Comparison of ENCODE assay signal across 27 cellular contexts in the genomic region with DNA sequence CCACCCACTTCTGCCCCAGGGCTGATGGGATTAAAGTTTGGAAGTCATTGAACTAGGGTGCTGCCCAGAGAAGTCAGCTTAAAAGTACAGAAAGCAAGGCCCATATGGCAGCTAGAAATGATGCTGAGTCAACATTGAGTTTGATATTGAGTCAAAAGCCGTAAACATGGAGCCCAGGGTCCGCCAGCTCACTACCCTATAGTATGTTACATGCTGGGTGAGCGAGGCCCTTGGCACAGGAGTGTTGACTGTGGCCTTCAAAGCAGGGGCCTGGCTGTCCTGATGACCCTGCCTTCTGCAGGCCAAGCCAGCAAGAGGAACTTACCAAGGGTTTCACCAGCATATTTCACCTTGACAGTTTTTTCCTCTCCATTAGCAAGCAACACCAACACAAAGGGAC.
DNase-seq lines count a peak whose midpoint lies in the region; TF ChIP-seq lines count a peak whose summit lies in the region.
"Had no signal": no experiment of that assay in that cellular context is flagged by ENCODE, and none has a peak within 500 bp of the region (broad histone marks: within the 10 kb centered on the region; RNA-seq: fewer than 3 reads in every experiment).

No MANE protein-coding gene starts in this region.

- H3K27me3 ChIP-seq in esophagus muscularis mucosa (no peaks in the 10 kb centered on the region), suprapubic skin (no peaks in the 10 kb centered on the region)
- H3K27me3 ChIP-seq: BE2C; BLaER1; BLaER1 treated with 17β-estradiol and CSF1 and Interleukin-3, amounts not matched to agents 10 nM and 100 nM had no signal

- no peak overlapping the region for H3K4me3 ChIP-seq in esophagus muscularis mucosa
- H3K4me3 ChIP-seq in suprapubic skin = no peak overlapping the region
- H3K4me3 ChIP-seq: A549; BLaER1; BLaER1 treated with 17β-estradiol and CSF1 and Interleukin-3, amounts not matched to agents 10 nM and 100 nM had no signal

- DNase-seq in esophagus muscularis mucosa (ENCODE audit: extremely low spot score) (peak; percentile 74), suprapubic skin (ENCODE audit: low spot score in 2 of 2) (no peak)
- DNase-seq: 8988T; ACHN; AML-193; BE2C; C1 segment of cervical spinal cord; Caco-2; Calu3; CD4-positive, alpha-beta memory T cell; CD4-positive, alpha-beta T cell; CD4-positive, CD25-positive, alpha-beta regulatory T cell; CD8-positive, alpha-beta memory T cell; CD8-positive, alpha-beta T cell; COR-L47; DMS 273 treated with DMSO at 0.1 percent for 48 hours; DMS153; DMS53; DMS79; DMS79 treated with DMSO at 0.1 percent for 48 hours; DND-41; EL had no signal

- H3K9me3 ChIP-seq in esophagus muscularis mucosa = no peaks in the 10 kb centered on the region
- H3K9me3 ChIP-seq in suprapubic skin = no peaks in the 10 kb centered on the region
- H3K9me3 ChIP-seq: A549; BE2C; BLaER1; BLaER1 treated with 17β-estradiol and CSF1 and Interleukin-3, amounts not matched to agents 10 nM and 100 nM; Caco-2 had no signal

- TF ChIP-seq POLR2A in esophagus muscularis mucosa (IDR thresholded peaks at IDR 0.05; ENCODE audit: low read depth) = no peak
- no peak for TF ChIP-seq POLR2A in suprapubic skin (IDR thresholded peaks at IDR 0.05)

- TF ChIP-seq CTCF in esophagus muscularis mucosa (IDR thresholded peaks at IDR 0.05) (no peak), suprapubic skin (IDR thresholded peaks at IDR 0.05) (no peak)

- H3K27ac ChIP-seq in esophagus muscularis mucosa (replicated peaks in 1 of 4) (no peak overlapping the region), suprapubic skin (no peak overlapping the region)
- H3K27ac ChIP-seq: 22Rv1; A549; BLaER1; BLaER1 treated with 17β-estradiol and CSF1 and Interleukin-3, amounts not matched to agents 10 nM and 100 nM; C4-2B had no signal

- TF ChIP-seq EP300 in esophagus muscularis mucosa (IDR thresholded peaks at IDR 0.05) (no peak), suprapubic skin (IDR thresholded peaks at IDR 0.05) (no peak)

- WGBS in esophagus muscularis mucosa = 94% methylated on average over 3 of the region's 3 CpGs
- WGBS in suprapubic skin = 100% methylated on average over 1 of the region's 3 CpGs

- intact Hi-C loops in esophagus muscularis mucosa (cut with DNase I) = no loop called here

- no peaks in the 10 kb centered on the region for H3K4me1 ChIP-seq in esophagus muscularis mucosa
- H3K4me1 ChIP-seq in suprapubic skin = no peaks in the 10 kb centered on the region
- H3K4me1 ChIP-seq: A549, BE2C, BLaER1, Caco-2 had no signal

- no peaks in the 10 kb centered on the region for H3K36me3 ChIP-seq in esophagus muscularis mucosa
- H3K36me3 ChIP-seq in suprapubic skin = no peaks in the 10 kb centered on the region
- H3K36me3 ChIP-seq: BE2C; BLaER1; BLaER1 treated with 17β-estradiol and CSF1 and Interleukin-3, amounts not matched to agents 10 nM and 100 nM had no signal
